ENCODE assay signal across 14 cellular contexts in genomic region chr18:55863876-55864275, GRCh38.
DNase-seq lines count a peak whose midpoint lies in the region; FAIRE-seq and TF ChIP-seq lines count a peak whose summit lies in the region.
"Had no signal": no experiment of that assay in that cellular context is flagged by ENCODE, and none has a peak within 500 bp of the region (broad histone marks: within the 10 kb centered on the region; RNA-seq: fewer than 3 reads in every experiment).

No MANE protein-coding gene starts in this region.

- no peak for TF ChIP-seq POLR2A in vagina (IDR thresholded peaks at IDR 0.05)

- intact Hi-C loops in left ventricle myocardium inferior (cut with micrococcal nuclease) (loop anchor here (10.0 kb wide), 2 partner anchors 519 to 711 kb away; no protein-coding TSS in a partner anchor), vagina (cut with DNase I) (no loop called here)

- H3K4me3 ChIP-seq in astrocyte (ENCODE audit: insufficient read depth, low read depth, low read length) (no peak overlapping the region), left ventricle myocardium inferior (no peak overlapping the region), vagina (no peak overlapping the region)
- H3K4me3 ChIP-seq: thoracic aorta had no signal

- peak overlapping the region; percentile 64 for H3K27ac Mint-ChIP-seq in HFFc6
- no peak overlapping the region for H3K27ac Mint-ChIP-seq in astrocyte (ENCODE audit: unreplicated experiment)
- H3K27ac Mint-ChIP-seq: activated naive CD4-positive, alpha-beta T cell treated with anti-CD3 and anti-CD28 coated beads, Interleukin-2, amount 50 U/mL, for 72 hours; naive thymus-derived CD4-positive, alpha-beta T cell had no signal

- no peak for TF ChIP-seq CTCF in HFFc6 (IDR thresholded peaks at IDR 0.05)
- no peak for TF ChIP-seq CTCF in astrocyte (IDR thresholded peaks at IDR 0.05; ENCODE audit: insufficient read depth, low read depth, low read length)
- TF ChIP-seq CTCF in left ventricle myocardium inferior (IDR thresholded peaks at IDR 0.05; ENCODE audit: borderline replicate concordance), result no peak
- TF ChIP-seq CTCF in vagina (IDR thresholded peaks at IDR 0.05), result no peak

- H3K27me3 Mint-ChIP-seq in HFFc6 (ENCODE audit: insufficient read depth) (no peaks in the 10 kb centered on the region; the same call in 1 of the 2 replicates), astrocyte (ENCODE audit: low read depth, unreplicated experiment) (no peaks in the 10 kb centered on the region)
- H3K27me3 Mint-ChIP-seq: naive thymus-derived CD4-positive, alpha-beta T cell had no signal

- H2AFZ ChIP-seq in astrocyte (ENCODE audit: low read depth, low read length), result no peak overlapping the region

- H3K36me3 Mint-ChIP-seq in HFFc6 (ENCODE audit: low read depth), result no peaks in the 10 kb centered on the region
- no peaks in the 10 kb centered on the region for H3K36me3 Mint-ChIP-seq in astrocyte (ENCODE audit: low read depth, unreplicated experiment)
- H3K36me3 Mint-ChIP-seq: activated naive CD4-positive, alpha-beta T cell treated with anti-CD3 and anti-CD28 coated beads, Interleukin-2, amount 50 U/mL, for 72 hours; naive thymus-derived CD4-positive, alpha-beta T cell had no signal

- H3K9me3 ChIP-seq in astrocyte (ENCODE audit: insufficient read depth, low read depth, low read length), result no peaks in the 10 kb centered on the region
- no peaks in the 10 kb centered on the region for H3K9me3 ChIP-seq in left ventricle myocardium inferior (replicated peaks)
- H3K9me3 ChIP-seq in vagina, result no peaks in the 10 kb centered on the region
- H3K9me3 ChIP-seq: thoracic aorta had no signal

- H3K4me2 ChIP-seq in astrocyte (ENCODE audit: low read length), result peak overlapping the region; percentile 5

- FAIRE-seq in astrocyte (lab: Jason Lieb, UNC), result no peak
- FAIRE-seq: GM12892 had no signal

- no peaks in the 10 kb centered on the region for H3K36me3 ChIP-seq in astrocyte (ENCODE audit: insufficient read depth, low read length)
- no peaks in the 10 kb centered on the region for H3K36me3 ChIP-seq in left ventricle myocardium inferior
- H3K36me3 ChIP-seq in vagina, result no peaks in the 10 kb centered on the region
- H3K36me3 ChIP-seq: thoracic aorta had no signal

- peaks cover 90% of the 10 kb centered on the region for H3K4me1 Mint-ChIP-seq in HFFc6 (ENCODE audit: low read depth)
- peaks cover 6% of the 10 kb centered on the region for H3K4me1 Mint-ChIP-seq in astrocyte (ENCODE audit: low read depth, unreplicated experiment)
- H3K4me1 Mint-ChIP-seq: naive thymus-derived CD4-positive, alpha-beta T cell had no signal

- H3K27ac ChIP-seq in astrocyte (ENCODE audit: low read depth, low read length) (no peak overlapping the region), left ventricle myocardium inferior (replicated peaks) (peak overlapping the region; percentile 74), vagina (peak overlapping the region; percentile 35)
- H3K27ac ChIP-seq: thoracic aorta had no signal

- H3K9ac ChIP-seq in astrocyte (ENCODE audit: low read length), result no peak overlapping the region

- H3K27me3 ChIP-seq in astrocyte (ENCODE audit: insufficient read depth, low read length) (no peaks in the 10 kb centered on the region), left ventricle myocardium inferior (ENCODE audit: low read depth) (no peaks in the 10 kb centered on the region), vagina (no peaks in the 10 kb centered on the region)

- DNase-seq in HFFc6, result no peak
- DNase-seq in astrocyte (ENCODE audit: low read depth), result peak; percentile 40
- DNase-seq in left ventricle myocardium inferior, result peak; percentile 25
- no peak for DNase-seq in vagina (ENCODE audit: extremely low spot score in 2 of 2)
- no peak for DNase-seq in NOMO-1 (lab: John Stamatoyannopoulos, UW; ENCODE audit: unreplicated experiment in 2 of 2)
- DNase-seq in globus pallidus (ENCODE audit: low spot score), result no peak
- DNase-seq in SIG-M5 treated with dmso at 0.1 percent for 504 hours (lab: John Stamatoyannopoulos, UW; ENCODE audit: unreplicated experiment), result no peak
- DNase-seq: naive thymus-derived CD4-positive, alpha-beta T cell; NCI-H774; retina; SHP77 had no signal

- H3K4me1 ChIP-seq in astrocyte (ENCODE audit: insufficient read depth, low read length), result no peaks in the 10 kb centered on the region
- H3K4me1 ChIP-seq in left ventricle myocardium inferior, result peaks cover 36% of the 10 kb centered on the region
- H3K4me1 ChIP-seq in vagina, result no peaks in the 10 kb centered on the region

- H3K9me3 Mint-ChIP-seq in HFFc6 (no peaks in the 10 kb centered on the region), astrocyte (ENCODE audit: unreplicated experiment) (no peaks in the 10 kb centered on the region)

- H3K4me3 Mint-ChIP-seq in HFFc6, result peak overlapping the region; percentile 88
- no peak overlapping the region for H3K4me3 Mint-ChIP-seq in astrocyte (ENCODE audit: unreplicated experiment)
- H3K4me3 Mint-ChIP-seq: naive thymus-derived CD4-positive, alpha-beta T cell had no signal

- no peaks in the 10 kb centered on the region for H4K20me1 ChIP-seq in astrocyte (ENCODE audit: insufficient read depth, low read length)

- H3K79me2 ChIP-seq in astrocyte (ENCODE audit: insufficient read depth, low read length), result no peaks in the 10 kb centered on the region

Comparison
In these comparisons a context has a peak if more than half of its experiments do, and no peak if none do; other contexts are left out.
1. DNase-seq: peak in astrocyte (single experiment) and left ventricle myocardium inferior (single experiment); none in HFFc6 (single experiment), vagina (0 of 2), NOMO-1 (0 of 2), globus pallidus (single experiment) and SIG-M5 treated with dmso at 0.1 percent for 504 hours (single experiment).